Comparison of ENCODE assay signal across 25 cellular contexts in genomic region chr5:111689576-111689975, GRCh38.
"Had no signal": no experiment of that assay in that cellular context is flagged by ENCODE, and none has a peak within 500 bp of the region (broad histone marks: within the 10 kb centered on the region; RNA-seq: fewer than 3 reads in every experiment).

No MANE protein-coding gene starts in this region.

- H3K9me3 ChIP-seq: heart right ventricle, left ventricle myocardium inferior, mucosa of descending colon, pancreas, psoas muscle, right atrium auricular region, right lobe of liver, tibial nerve, uterus had no signal

- H3K36me3 ChIP-seq: heart right ventricle, left ventricle myocardium inferior, pancreas, right atrium auricular region, right lobe of liver, tibial nerve, uterus had no signal

- H3K4me3 ChIP-seq: heart right ventricle, left ventricle myocardium inferior, lung, mucosa of descending colon, pancreas, psoas muscle, right atrium auricular region, right lobe of liver, smooth muscle cell, tibial nerve, uterus had no signal

- H3K9me3 Mint-ChIP-seq: stimulated activated memory B cell treated with anti-CD40 and anti-IgM and Interleukin-4, amounts not matched to agents 10 μg/mL and 1 μg/mL and 100 μg/mL, for 72 hours; stimulated activated naive CD8-positive, alpha-beta T cell treated with anti-CD3 and anti-CD28 coated beads, Interleukin-15, amount 100 ng/mL, for 72 hours had no signal

- H3K27ac Mint-ChIP-seq: naive thymus-derived CD4-positive, alpha-beta T cell; stimulated activated memory B cell treated with anti-CD40 and anti-IgM and Interleukin-4, amounts not matched to agents 10 μg/mL and 1 μg/mL and 100 μg/mL, for 72 hours; stimulated activated naive CD8-positive, alpha-beta T cell treated with anti-CD3 and anti-CD28 coated beads, Interleukin-15, amount 100 ng/mL, for 72 hours; type B pancreatic cell had no signal

- H3K4me1 ChIP-seq: left ventricle myocardium inferior, pancreas, psoas muscle, right atrium auricular region, right lobe of liver, tibial nerve, uterus had no signal

- H3K4me3 Mint-ChIP-seq: naive thymus-derived CD4-positive, alpha-beta T cell; stimulated activated memory B cell treated with anti-CD40 and anti-IgM and Interleukin-4, amounts not matched to agents 10 μg/mL and 1 μg/mL and 100 μg/mL, for 72 hours; stimulated activated naive CD8-positive, alpha-beta T cell treated with anti-CD3 and anti-CD28 coated beads, Interleukin-15, amount 100 ng/mL, for 72 hours; type B pancreatic cell had no signal

- H3K36me3 Mint-ChIP-seq: naive thymus-derived CD4-positive, alpha-beta T cell; stimulated activated memory B cell treated with anti-CD40 and anti-IgM and Interleukin-4, amounts not matched to agents 10 μg/mL and 1 μg/mL and 100 μg/mL, for 72 hours had no signal

- H3K4me2 ChIP-seq: smooth muscle cell had no signal

- H3K27me3 ChIP-seq: heart right ventricle, pancreas, right atrium auricular region, right lobe of liver, tibial nerve, uterus had no signal

- H3K27me3 Mint-ChIP-seq: stimulated activated naive CD8-positive, alpha-beta T cell treated with anti-CD3 and anti-CD28 coated beads, Interleukin-15, amount 100 ng/mL, for 72 hours had no signal

- H3K27ac ChIP-seq: heart right ventricle, left ventricle myocardium inferior, pancreas, psoas muscle, right atrium auricular region, right lobe of liver, tibial nerve, uterus had no signal

- H3K4me1 Mint-ChIP-seq: naive thymus-derived CD4-positive, alpha-beta T cell; stimulated activated memory B cell treated with anti-CD40 and anti-IgM and Interleukin-4, amounts not matched to agents 10 μg/mL and 1 μg/mL and 100 μg/mL, for 72 hours; stimulated activated naive CD8-positive, alpha-beta T cell treated with anti-CD3 and anti-CD28 coated beads, Interleukin-15, amount 100 ng/mL, for 72 hours had no signal

- DNase-seq: heart right ventricle; hippocampal formation; kidney glomerular epithelial cell; left ventricle myocardium inferior; midbrain; mucosa of descending colon; naive thymus-derived CD4-positive, alpha-beta T cell; pancreas; posterior cingulate gyrus; psoas muscle; right lobe of liver; stimulated activated CD4-positive, alpha-beta T cell treated with anti-CD3 and anti-CD28 coated beads, Interleukin-1b, Interleukin-23, amount 100 ng/mL, for 48 hours; stimulated activated CD4-positive, alpha-beta T cell treated with anti-CD3 and anti-CD28 coated beads, Interleukin-2, amount 100 ng/mL, for 48 hours; stimulated activated CD4-positive, alpha-beta T cell treated with anti-CD3 and anti-CD28 coated beads, Interleukin-4, amount 100 ng/mL, for 4 hours; stimulated activated CD8-positive, alpha-beta memory T cell treated with anti-CD3 and anti-CD28 coated beads, Interleukin-4, amount 100 ng/mL, for 48 hours; stimulated activated naive CD4-positive, alpha-beta T cell treated with Interleukin-2 at 50 U/mL for 16 hours; stimulated activated naive CD8-positive, alpha-beta T cell treated with anti-CD3 and anti-CD28 coated beads, Interleukin-15, amount 100 ng/mL, for 72 hours; substantia nigra; uterus had no signal

- ATAC-seq: heart right ventricle; mucosa of descending colon; naive thymus-derived CD4-positive, alpha-beta T cell; pancreas; psoas muscle; right lobe of liver; stimulated activated memory B cell treated with anti-CD40 and anti-IgM and Interleukin-4, amounts not matched to agents 10 μg/mL and 1 μg/mL and 100 μg/mL, for 72 hours; stimulated activated naive CD8-positive, alpha-beta T cell treated with anti-CD3 and anti-CD28 coated beads, Interleukin-15, amount 100 ng/mL, for 72 hours had no signal
